1 cellular context compared by ENCODE assay signal in the genomic region with DNA sequence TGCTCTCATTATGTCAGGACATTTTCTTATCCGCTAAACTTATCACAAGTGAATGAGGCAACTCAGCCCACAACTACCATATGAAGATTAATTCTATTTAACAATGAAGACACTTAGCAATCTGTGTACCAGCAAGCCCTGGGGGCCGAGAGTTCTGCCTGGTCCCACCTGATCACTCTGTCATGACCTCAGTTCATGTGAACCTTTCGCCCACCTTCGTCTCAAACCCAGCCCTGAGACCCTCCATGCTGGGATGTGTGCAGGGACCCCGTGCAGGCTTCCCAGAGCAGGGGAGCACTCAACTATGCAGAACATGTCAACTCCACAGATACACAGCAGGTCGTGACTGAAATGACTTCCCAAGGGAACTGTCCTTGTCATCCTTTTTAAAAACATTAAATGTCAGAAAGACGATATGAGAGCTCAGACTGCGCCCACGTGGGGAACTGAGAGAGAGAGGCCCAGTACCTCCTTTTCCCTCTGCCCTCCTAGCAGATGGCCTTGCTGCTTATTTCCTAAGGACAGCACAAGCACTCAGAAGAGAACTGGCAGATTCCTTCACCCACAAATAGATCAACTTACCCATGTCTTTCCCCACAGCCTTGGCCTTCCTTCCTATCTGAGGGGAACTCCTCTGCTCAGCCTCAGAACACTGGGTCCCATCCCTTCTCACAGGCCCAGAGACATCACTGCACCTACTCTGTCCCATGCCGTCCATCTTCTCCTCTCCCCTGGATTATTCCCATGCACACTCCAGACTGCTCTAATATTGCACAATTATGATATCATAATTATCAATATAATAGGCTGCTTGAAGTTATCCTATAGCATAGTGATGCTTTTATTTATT.
TF ChIP-seq lines count a peak whose summit lies in the region.

No MANE protein-coding gene starts in this region.

TF ChIP-seq in HepG2, 621 proteins besides CTCF, POLR2A, EP300 and RAD21 (continued from another document):
- TF ChIP-seq, protein P1, sequence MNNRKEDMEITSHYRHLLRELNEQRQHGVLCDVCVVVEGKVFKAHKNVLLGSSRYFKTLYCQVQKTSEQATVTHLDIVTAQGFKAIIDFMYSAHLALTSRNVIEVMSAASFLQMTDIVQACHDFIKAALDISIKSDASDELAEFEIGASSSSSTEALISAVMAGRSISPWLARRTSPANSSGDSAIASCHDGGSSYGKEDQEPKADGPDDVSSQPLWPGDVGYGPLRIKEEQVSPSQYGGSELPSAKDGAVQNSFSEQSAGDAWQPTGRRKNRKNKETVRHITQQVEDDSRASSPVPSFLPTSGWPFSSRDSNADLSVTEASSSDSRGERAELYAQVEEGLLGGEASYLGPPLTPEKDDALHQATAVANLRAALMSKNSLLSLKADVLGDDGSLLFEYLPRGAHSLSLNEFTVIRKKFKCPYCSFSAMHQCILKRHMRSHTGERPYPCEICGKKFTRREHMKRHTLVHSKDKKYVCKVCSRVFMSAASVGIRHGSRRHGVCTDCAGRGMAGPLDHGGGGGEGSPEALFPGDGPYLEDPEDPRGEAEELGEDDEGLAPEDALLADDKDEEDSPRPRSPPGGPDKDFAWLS (CRISPR knock-in tag; IDR thresholded peaks at IDR 0.05; ENCODE audit: borderline replicate concordance) = no peak
TF ChIP-seq in HepG2: peak in this region for 15.
